Comparison of ENCODE assay signal across 14 cellular contexts in the genomic region with DNA sequence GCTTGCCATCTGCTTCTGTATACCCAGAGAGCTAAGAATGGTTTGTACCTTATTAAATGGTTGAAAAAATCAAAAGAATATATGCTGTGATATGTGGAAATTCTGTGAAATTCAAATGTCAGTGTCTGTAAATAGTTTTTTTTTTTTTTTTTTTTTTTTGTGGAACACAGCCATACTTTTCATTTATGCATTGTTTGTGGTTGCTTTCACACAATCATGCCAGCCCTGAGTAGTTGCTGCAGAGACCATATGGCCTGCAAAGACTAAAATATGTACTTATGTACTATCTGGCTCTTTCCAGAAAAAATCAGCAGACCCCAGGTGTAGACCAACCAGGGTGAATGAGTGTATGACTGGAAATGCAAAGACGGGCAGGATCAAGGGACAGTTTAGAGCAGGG.
A peak's percentile ranks its signal among the peaks of the same experiment; 100 is the strongest.
DNase-seq lines count a peak whose midpoint lies in the region; ATAC-seq and TF ChIP-seq lines count a peak whose summit lies in the region.
"Had no signal": no experiment of that assay in that cellular context is flagged by ENCODE, and none has a peak within 500 bp of the region (broad histone marks: within the 10 kb centered on the region; RNA-seq: fewer than 3 reads in every experiment).

No MANE protein-coding gene starts in this region.

- ATAC-seq in IMR-90 (ENCODE audit: low read depth) = no peak
- ATAC-seq in Panc1 = no peak
- no peak for ATAC-seq in effector memory CD8-positive, alpha-beta T cell (replicated peaks)
- no peak for ATAC-seq in GM19351 (IDR thresholded peaks at IDR 0.05; ENCODE audit: unreplicated experiment)
- no peak for ATAC-seq in GM21825 (IDR thresholded peaks at IDR 0.05; ENCODE audit: unreplicated experiment)
- ATAC-seq: K562, PC-3 had no signal

- no peak overlapping the region for H3K9ac ChIP-seq in IMR-90 (ENCODE audit: low read depth, low read length)

- H2AK9ac ChIP-seq in IMR-90 (replicated peaks; ENCODE audit: low read depth, low read length, poor library complexity) = no peak overlapping the region

- no peak overlapping the region for H3K18ac ChIP-seq in IMR-90 (ENCODE audit: low read depth, low read length)

- intact Hi-C loops in IMR-90 (cut with micrococcal nuclease) = no loop called here
- intact Hi-C loops in Panc1 (cut with micrococcal nuclease; ENCODE audit: unreplicated experiment) = no loop called here

- no peak overlapping the region for H3K56ac ChIP-seq in IMR-90 (ENCODE audit: extremely low read depth, insufficient read depth, low read length)

- peak overlapping the region in 1 of 2 donors; percentile 20 for H3K4me3 Mint-ChIP-seq in effector memory CD8-positive, alpha-beta T cell
- H3K4me3 Mint-ChIP-seq in progenitor cell of endocrine pancreas (ENCODE audit: low read depth) = no peak overlapping the region
- H3K4me3 Mint-ChIP-seq: CD4-positive, alpha-beta T cell had no signal

- H4K5ac ChIP-seq in IMR-90 (ENCODE audit: low read depth, low read length) = no peak overlapping the region

- H3K36me3 ChIP-seq in IMR-90 (ENCODE audit: control insufficient read depth, insufficient read depth, low read length) = no peaks in the 10 kb centered on the region
- no peaks in the 10 kb centered on the region for H3K36me3 ChIP-seq in Panc1 (ENCODE audit: control insufficient read depth, insufficient read depth, low read length)

- H3K36me3 Mint-ChIP-seq in effector memory CD8-positive, alpha-beta T cell (ENCODE audit: insufficient read depth) = peaks cover 14% of the 10 kb centered on the region
- H3K36me3 Mint-ChIP-seq in progenitor cell of endocrine pancreas (ENCODE audit: insufficient read depth) = peaks cover 1% of the 10 kb centered on the region

- H3K27me3 Mint-ChIP-seq in effector memory CD8-positive, alpha-beta T cell = no peaks in the 10 kb centered on the region
- H3K27me3 Mint-ChIP-seq in progenitor cell of endocrine pancreas = no peaks in the 10 kb centered on the region
- H3K27me3 Mint-ChIP-seq: CD4-positive, alpha-beta T cell had no signal

- POLR2A ChIA-PET in IMR-90 (lab: Charles Lee; ENCODE audit: unreplicated experiment) (no interaction called here), Panc1 (lab: Charles Lee) (interaction anchor here (0.7 kb wide), 1 partner anchor 29 kb away, joined by 11 read pairs; no protein-coding TSS in a partner anchor)

- H3K27ac ChIP-seq in IMR-90 (ENCODE audit: insufficient read depth, low read length) = no peak overlapping the region
- no peak overlapping the region for H3K27ac ChIP-seq in Panc1 (ENCODE audit: low read length)

- CTCF ChIA-PET in IMR-90 (lab: Yijun Ruan, JAX) (no interaction called here), Panc1 (lab: Charles Lee) (no interaction called here)

- no peaks in the 10 kb centered on the region for H3K27me3 ChIP-seq in IMR-90 (ENCODE audit: control insufficient read depth, insufficient read depth, low read length)
- H3K27me3 ChIP-seq in Panc1 (ENCODE audit: control insufficient read depth, insufficient read depth, low read length) = no peaks in the 10 kb centered on the region

- H2BK20ac ChIP-seq in IMR-90 (ENCODE audit: low read depth, low read length) = no peak overlapping the region

- no peak overlapping the region for H4K91ac ChIP-seq in IMR-90 (ENCODE audit: insufficient read depth, low read depth, low read length)

- dilution Hi-C loops in IMR-90 (cut with HindIII; ENCODE audit: low sequenced_read_pairs, unreplicated experiment) = no loop called here

- TF ChIP-seq CTCF in IMR-90 (conservative IDR thresholded peaks at IDR 0.05; ENCODE audit: low read depth, low read length) = no peak
- TF ChIP-seq CTCF in Panc1 (IDR thresholded peaks at IDR 0.05) = no peak
- TF ChIP-seq CTCF in progenitor cell of endocrine pancreas (IDR thresholded peaks at IDR 0.05; ENCODE audit: unreplicated experiment) = no peak

- H3K4me1 Mint-ChIP-seq in effector memory CD8-positive, alpha-beta T cell (ENCODE audit: low read depth in 2 of 2) = peaks cover 46 to 60% of the 10 kb centered on the region in 2 donors
- peaks cover 2% of the 10 kb centered on the region for H3K4me1 Mint-ChIP-seq in progenitor cell of endocrine pancreas (ENCODE audit: low read depth)

- H3K27ac Mint-ChIP-seq in effector memory CD8-positive, alpha-beta T cell = peak overlapping the region; percentile 5 to 10
- peak overlapping the region; percentile 0 for H3K27ac Mint-ChIP-seq in progenitor cell of endocrine pancreas
- H3K27ac Mint-ChIP-seq: CD4-positive, alpha-beta T cell had no signal

- H3K9me3 ChIP-seq in IMR-90 (ENCODE audit: control insufficient read depth, insufficient read depth, low read length) = no peaks in the 10 kb centered on the region
- H3K9me3 ChIP-seq in Panc1 (ENCODE audit: control insufficient read depth, insufficient read depth, low read depth, low read length) = no peaks in the 10 kb centered on the region

- TF ChIP-seq POLR2A in IMR-90 (IDR thresholded peaks at IDR 0.05; ENCODE audit: low read depth, low read length) = no peak

- H3K4me1 ChIP-seq in IMR-90 (ENCODE audit: control insufficient read depth, insufficient read depth, low read length) (peaks cover 5% of the 10 kb centered on the region), Panc1 (ENCODE audit: control insufficient read depth, insufficient read depth, low read length) (peaks cover 10% of the 10 kb centered on the region)

- H3K14ac ChIP-seq in IMR-90 (replicated peaks; ENCODE audit: low read depth, low read length) = no peak overlapping the region

- H3K9me3 Mint-ChIP-seq in effector memory CD8-positive, alpha-beta T cell = no peaks in the 10 kb centered on the region
- no peaks in the 10 kb centered on the region for H3K9me3 Mint-ChIP-seq in progenitor cell of endocrine pancreas (ENCODE audit: low read depth)
- H3K9me3 Mint-ChIP-seq: CD4-positive, alpha-beta T cell had no signal

- no peak overlapping the region for H3K4ac ChIP-seq in IMR-90 (ENCODE audit: low read depth, low read length)

- peaks cover 23% of the 10 kb centered on the region for H4K20me1 ChIP-seq in IMR-90 (ENCODE audit: insufficient read depth, low read length)

- BruUV-seq in IMR-90 (replicated peaks; lab: Mats Ljungman, UMichigan) (no TSS peak), Panc1 (replicated peaks; lab: Mats Ljungman, UMichigan) (TSS peak; percentile 7)

- no peak overlapping the region for H2AFZ ChIP-seq in IMR-90 (replicated peaks; ENCODE audit: low read length, poor library complexity)

- no peak overlapping the region for H3K4me2 ChIP-seq in IMR-90 (ENCODE audit: low read depth, low read length)

- no peak overlapping the region for H4K8ac ChIP-seq in IMR-90 (ENCODE audit: low read depth in 2 of 2, low read length in 2 of 2)

- no peak for TF ChIP-seq RAD21 in IMR-90 (IDR thresholded peaks at IDR 0.05; ENCODE audit: low read length)

- no peak overlapping the region for H2AK5ac ChIP-seq in IMR-90 (ENCODE audit: low read depth, low read length)

- H3K9me1 ChIP-seq in IMR-90 (ENCODE audit: insufficient read depth, low read length) = peaks cover 21% of the 10 kb centered on the region; the same call in 1 of the 2 replicates

- no peak overlapping the region for H3K4me3 ChIP-seq in IMR-90 (ENCODE audit: insufficient read depth, low read depth, low read length)
- H3K4me3 ChIP-seq in Panc1 (ENCODE audit: low read depth in 2 of 2, low read length in 2 of 2) = no peak overlapping the region
- H3K4me3 ChIP-seq: K562 had no signal

- no peak overlapping the region for H2BK15ac ChIP-seq in IMR-90 (ENCODE audit: low read depth, low read length)

- in situ Hi-C loops in IMR-90 (cut with MboI; ENCODE audit: low sequenced_read_pairs) (no loop called here), Panc1 (cut with HindIII; ENCODE audit: low pct_unique_long_range_greater_than_20kb, low sequenced_read_pairs) (no loop called here)

- DNase-seq in IMR-90 = peak; percentile 19
- no peak for DNase-seq in Panc1 (ENCODE audit: low read depth, low spot score)
- DNase-seq in effector memory CD8-positive, alpha-beta T cell = no peak
- DNase-seq in progenitor cell of endocrine pancreas (ENCODE audit: low spot score, unreplicated experiment) = no peak
- DNase-seq in amygdala (lab: John Stamatoyannopoulos, UW) = no peak
- DNase-seq: CD4-positive, alpha-beta T cell; DMS79 treated with DMSO at 0.1 percent for 48 hours; GDM1; GOT3; NCI-H1048; PC-3 had no signal

- H2BK5ac ChIP-seq in IMR-90 (ENCODE audit: low read depth, low read length, poor library complexity, severe bottlenecking) = no peak overlapping the region

- no CpG with 5 or more reads among the region's 1 CpG for WGBS in IMR-90 (ENCODE audit: extremely low coverage in 2 of 2, insufficient read length in 1 of 2), 2 experiments

- no peak overlapping the region for H3K23ac ChIP-seq in IMR-90 (ENCODE audit: low read depth, low read length)

- H3K79me1 ChIP-seq in IMR-90 (ENCODE audit: low read depth in 1 of 2, low read length in 2 of 2) = peaks cover 54 to 79% of the 10 kb centered on the region in 2 experiments

- H2BK120ac ChIP-seq in IMR-90 (ENCODE audit: low read depth, low read length) = no peak overlapping the region

TF ChIP-seq in IMR-90, 13 proteins besides CTCF, POLR2A, EP300 and RAD21:
- TF ChIP-seq CHD1 (IDR thresholded peaks at IDR 0.05; ENCODE audit: low read depth, low read length) (no peak), RCOR1 (IDR thresholded peaks at IDR 0.05; ENCODE audit: insufficient replicate concordance, low read length) (no peak), BHLHE40 (IDR thresholded peaks at IDR 0.05; ENCODE audit: low read depth, low read length) (no peak), CEBPB (IDR thresholded peaks at IDR 0.05; ENCODE audit: low read depth, low read length) (no peak), SMC3 (IDR thresholded peaks at IDR 0.05; ENCODE audit: low read depth, low read length) (no peak), MAZ (IDR thresholded peaks at IDR 0.05; ENCODE audit: borderline replicate concordance, low read depth, low read length) (no peak), NFE2L2 (IDR thresholded peaks at IDR 0.05; ENCODE audit: low read depth, low read length) (no peak), FOS (IDR thresholded peaks at IDR 0.05; ENCODE audit: low read depth, low read length) (no peak)
- TF ChIP-seq, protein P1, sequence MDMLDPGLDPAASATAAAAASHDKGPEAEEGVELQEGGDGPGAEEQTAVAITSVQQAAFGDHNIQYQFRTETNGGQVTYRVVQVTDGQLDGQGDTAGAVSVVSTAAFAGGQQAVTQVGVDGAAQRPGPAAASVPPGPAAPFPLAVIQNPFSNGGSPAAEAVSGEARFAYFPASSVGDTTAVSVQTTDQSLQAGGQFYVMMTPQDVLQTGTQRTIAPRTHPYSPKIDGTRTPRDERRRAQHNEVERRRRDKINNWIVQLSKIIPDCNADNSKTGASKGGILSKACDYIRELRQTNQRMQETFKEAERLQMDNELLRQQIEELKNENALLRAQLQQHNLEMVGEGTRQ (IDR thresholded peaks at IDR 0.05; ENCODE audit: low read depth, low read length) = no peak
TF ChIP-seq in IMR-90: peak in this region for 0.
